19 cellular contexts compared by ENCODE assay signal in genomic region chr19:10796653-10797052, GRCh38. TPM values are rescaled to one million over a fixed set of nuclear protein-coding genes. Genes with fewer than 3 reads are reported as not detected.
DNase-seq lines count a peak whose midpoint lies in the region; ATAC-seq, FAIRE-seq and TF ChIP-seq lines count a peak whose summit lies in the region.
"Had no signal": no experiment of that assay in that cellular context is flagged by ENCODE, and none has a peak within 500 bp of the region (broad histone marks: within the 10 kb centered on the region; RNA-seq: fewer than 3 reads in every experiment).

No MANE protein-coding gene starts in this region.

- no peak for ATAC-seq in activated T-helper 17 cell treated with anti-CD3 and anti-CD28 coated beads, Interleukin-2, amount 50 U/mL, for 72 hours (replicated peaks)
- ATAC-seq in esophagus mucosa (peak; percentile 6), GM19455 (IDR thresholded peaks at IDR 0.05; ENCODE audit: unreplicated experiment) (no peak), SK-N-SH treated with all-trans-retinoic acid at 6 μM for 48 hours (no peak)
- ATAC-seq: right cardiac atrium had no signal

- H3K27ac Mint-ChIP-seq in activated naive CD4-positive, alpha-beta T cell treated with anti-CD3 and anti-CD28 coated beads, Interleukin-2, amount 10 ng/mL, durations not matched to agents 7 days and 5 days, result peak overlapping the region; percentile 97
- peak overlapping the region; percentile 98 for H3K27ac Mint-ChIP-seq in activated T-helper 17 cell treated with anti-CD3 and anti-CD28 coated beads, Interleukin-2, amount 50 U/mL, for 72 hours

- H3K4me1 Mint-ChIP-seq in activated naive CD4-positive, alpha-beta T cell treated with anti-CD3 and anti-CD28 coated beads, Interleukin-2, amount 10 ng/mL, durations not matched to agents 7 days and 5 days, result peaks cover 34% of the 10 kb centered on the region
- peaks cover 23% of the 10 kb centered on the region for H3K4me1 Mint-ChIP-seq in activated T-helper 17 cell treated with anti-CD3 and anti-CD28 coated beads, Interleukin-2, amount 50 U/mL, for 72 hours

- no peak overlapping the region for H3K4me3 Mint-ChIP-seq in activated naive CD4-positive, alpha-beta T cell treated with anti-CD3 and anti-CD28 coated beads, Interleukin-2, amount 10 ng/mL, durations not matched to agents 7 days and 5 days
- H3K4me3 Mint-ChIP-seq in activated T-helper 17 cell treated with anti-CD3 and anti-CD28 coated beads, Interleukin-2, amount 50 U/mL, for 72 hours, result peak overlapping the region; percentile 93

- H3K27ac ChIP-seq in substantia nigra (ENCODE audit: low read depth, low read length, poor library complexity, severe bottlenecking), result peak overlapping the region; percentile 54
- H3K27ac ChIP-seq: left ventricle myocardium inferior, uterus had no signal

- peaks cover 43% of the 10 kb centered on the region for H3K36me3 Mint-ChIP-seq in activated naive CD4-positive, alpha-beta T cell treated with anti-CD3 and anti-CD28 coated beads, Interleukin-2, amount 10 ng/mL, durations not matched to agents 7 days and 5 days
- peaks cover 88% of the 10 kb centered on the region for H3K36me3 Mint-ChIP-seq in activated T-helper 17 cell treated with anti-CD3 and anti-CD28 coated beads, Interleukin-2, amount 50 U/mL, for 72 hours (ENCODE audit: low read depth)

- no peak for FAIRE-seq in urothelium cell line (lab: Jason Lieb, UNC)

- H3K27me3 Mint-ChIP-seq in activated naive CD4-positive, alpha-beta T cell treated with anti-CD3 and anti-CD28 coated beads, Interleukin-2, amount 10 ng/mL, durations not matched to agents 7 days and 5 days, result no peaks in the 10 kb centered on the region
- H3K27me3 Mint-ChIP-seq in activated T-helper 17 cell treated with anti-CD3 and anti-CD28 coated beads, Interleukin-2, amount 50 U/mL, for 72 hours, result no peaks in the 10 kb centered on the region

- no peaks in the 10 kb centered on the region for H3K9me3 Mint-ChIP-seq in activated naive CD4-positive, alpha-beta T cell treated with anti-CD3 and anti-CD28 coated beads, Interleukin-2, amount 10 ng/mL, durations not matched to agents 7 days and 5 days
- H3K9me3 Mint-ChIP-seq in activated T-helper 17 cell treated with anti-CD3 and anti-CD28 coated beads, Interleukin-2, amount 50 U/mL, for 72 hours, result no peaks in the 10 kb centered on the region

- CTCF ChIA-PET in activated naive CD4-positive, alpha-beta T cell treated with anti-CD3 and anti-CD28 coated beads, Interleukin-2, amount 10 ng/mL, durations not matched to agents 7 days and 5 days (lab: Charles Lee), result no interaction called here

- DNase-seq in activated naive CD4-positive, alpha-beta T cell treated with anti-CD3 and anti-CD28 coated beads, Interleukin-2, amount 10 ng/mL, durations not matched to agents 7 days and 5 days, result no peak
- DNase-seq in activated naive CD4-positive, alpha-beta T cell treated with Interleukin-2 at 50 U/mL for 16 hours, result no peak
- peak in 24 of 49 donors; percentile 1 to 77 (median 30) for DNase-seq in substantia nigra (lab: John Stamatoyannopoulos, UW)
- DNase-seq in urothelium cell line (ENCODE audit: low spot score), result no peak
- DNase-seq: activated CD8-positive, alpha-beta memory T cell treated with anti-CD3 and anti-CD28 coated beads for 24 hours; Calu3; dermis blood vessel endothelial cell; HCEC 1CT; left ventricle myocardium inferior; MV-4-11; NCI-H2029; NCI-H446; right cardiac atrium; uterus had no signal

TF ChIP-seq in SK-N-SH treated with all-trans-retinoic acid at 6 μM for 48 hours, 23 proteins besides CTCF, POLR2A, EP300 and RAD21:
- TF ChIP-seq ARNTL (CRISPR knock-in tag; IDR thresholded peaks at IDR 0.05; ENCODE audit: borderline replicate concordance, low read depth) (no peak), ZNF8 (CRISPR knock-in tag; IDR thresholded peaks at IDR 0.05) (no peak), ZC3H10 (CRISPR knock-in tag; IDR thresholded peaks at IDR 0.05) (no peak), POU6F1 (CRISPR knock-in tag; IDR thresholded peaks at IDR 0.05; ENCODE audit: borderline replicate concordance, low read depth) (no peak), OSR1 (CRISPR knock-in tag; IDR thresholded peaks at IDR 0.05) (no peak), ESRRG (CRISPR knock-in tag; IDR thresholded peaks at IDR 0.05) (no peak), ZFP30 (CRISPR knock-in tag; IDR thresholded peaks at IDR 0.05) (no peak), GLIS3 (CRISPR knock-in tag; IDR thresholded peaks at IDR 0.05) (no peak), CSDC2 (CRISPR knock-in tag; IDR thresholded peaks at IDR 0.05) (no peak), PATZ1 (CRISPR knock-in tag; IDR thresholded peaks at IDR 0.05; ENCODE audit: borderline replicate concordance) (no peak), SNAI2 (CRISPR knock-in tag; IDR thresholded peaks at IDR 0.05) (no peak), ZFP3 (CRISPR knock-in tag; IDR thresholded peaks at IDR 0.05) (no peak), ZNF565 (CRISPR knock-in tag; conservative IDR thresholded peaks at IDR 0.05; ENCODE audit: low read depth) (no peak), BACH2 (CRISPR knock-in tag; IDR thresholded peaks at IDR 0.05; ENCODE audit: borderline replicate concordance) (no peak), ISL1 (CRISPR knock-in tag; IDR thresholded peaks at IDR 0.05) (no peak), TOX (CRISPR knock-in tag; IDR thresholded peaks at IDR 0.05; ENCODE audit: borderline replicate concordance) (no peak), ZNF70 (CRISPR knock-in tag; IDR thresholded peaks at IDR 0.05) (no peak), CREB5 (CRISPR knock-in tag; IDR thresholded peaks at IDR 0.05; ENCODE audit: low read depth) (no peak), TCF4 (CRISPR knock-in tag; IDR thresholded peaks at IDR 0.05; ENCODE audit: borderline replicate concordance) (no peak)
TF ChIP-seq in SK-N-SH treated with all-trans-retinoic acid at 6 μM for 48 hours: peak in this region for 0.

RNA-seq across cellular contexts. Expression of gene TMED1, which starts 39.4 kb away (rescaled TPM):
- 10 to 100 TPM; 17.6 to 20.2 TPM for total RNA-seq in activated T-helper 17 cell treated with anti-CD3 and anti-CD28 coated beads, Interleukin-2, amount 50 U/mL, for 72 hours
- total RNA-seq in esophagus mucosa, result 16.4 TPM

RNA-seq across cellular contexts. Expression of gene C19orf38, which starts 51.6 kb away (rescaled TPM):
- total RNA-seq in activated T-helper 17 cell treated with anti-CD3 and anti-CD28 coated beads, Interleukin-2, amount 50 U/mL, for 72 hours, result 1 to 10 TPM in 1 of 2 donors, under 1 TPM in 1; 0.48 to 1.7 TPM
- total RNA-seq in esophagus mucosa, result not detected
- total RNA-seq: Calu3, dermis blood vessel endothelial cell, glomerular endothelial cell had no signal
